8 cellular contexts compared by ENCODE assay signal in the genomic region with DNA sequence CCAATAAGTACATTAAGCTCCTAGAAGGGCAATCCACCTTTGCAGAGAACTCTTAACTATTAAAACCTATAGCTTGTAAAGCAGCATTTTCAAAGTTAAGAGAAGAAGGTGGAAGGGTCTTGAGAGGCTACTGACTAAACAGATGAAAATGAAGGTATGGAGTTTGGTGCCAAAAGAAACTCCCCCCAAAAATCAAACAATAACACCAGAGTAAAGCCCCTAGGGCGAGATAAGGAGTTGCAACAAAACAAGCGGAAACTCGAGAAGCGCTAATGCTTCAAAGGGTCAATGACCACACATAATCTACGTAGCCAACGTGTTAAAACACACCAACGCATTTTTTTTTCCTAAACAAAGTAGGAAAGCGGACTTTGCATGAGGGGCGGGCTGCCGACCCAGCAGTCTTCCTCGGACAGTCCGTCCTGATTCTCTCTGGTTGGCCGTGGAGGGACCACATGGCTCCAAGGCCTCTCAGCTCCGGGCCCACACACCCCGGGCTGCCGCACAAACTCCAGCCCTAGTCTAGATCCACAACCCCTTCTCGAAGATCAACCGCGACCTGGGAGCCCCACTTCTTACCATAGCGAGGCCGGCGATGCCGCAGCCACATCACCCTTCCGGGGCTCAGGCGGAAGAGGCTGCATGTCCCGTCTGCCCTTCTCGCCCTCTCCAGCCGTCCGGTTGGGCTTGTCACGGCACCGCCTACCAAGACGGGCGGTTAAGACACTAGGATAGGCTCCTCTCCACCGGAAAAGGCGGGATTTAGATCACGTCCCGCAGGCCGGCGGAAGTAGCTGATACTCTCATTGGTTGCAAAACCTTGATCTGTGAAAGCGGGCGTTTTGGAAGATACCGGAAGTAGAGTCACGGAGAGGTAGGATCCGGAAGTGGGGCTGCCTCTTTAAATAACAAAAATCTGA. TPM values are rescaled to one million over a fixed set of nuclear protein-coding genes. Genes with fewer than 3 reads are reported as not detected.
DNase-seq lines count a peak whose midpoint lies in the region; ATAC-seq and TF ChIP-seq lines count a peak whose summit lies in the region.

TSS of gene TMEM167A (minus strand) at position 653 of the 920 bp plus-strand sequence. CDS start at position 582, 71 bp downstream.
TSS of gene XRCC4 (plus strand) at position 806 of the 920 bp plus-strand sequence. CDS start 27,373 bp downstream, outside the sequence.

- peaks cover 31% of the 10 kb centered on the region for H4K20me1 ChIP-seq in smooth muscle cell (ENCODE audit: low read depth)

- H3K9me3 ChIP-seq in AG04450 (ENCODE audit: control insufficient read depth, insufficient read depth, low read length) (no peaks in the 10 kb centered on the region), smooth muscle cell (replicated peaks; ENCODE audit: low read depth) (no peaks in the 10 kb centered on the region)

- peaks cover 15% of the 10 kb centered on the region for H3K36me3 Mint-ChIP-seq in WTC11

- H3K4me3 Mint-ChIP-seq in WTC11 = peak within 1 kb of the TSS; percentile 99

- CTCF ChIA-PET in AG04450 (lab: Charles Lee) (interaction anchor here (0.6 to 0.8 kb wide), 2 partner anchors 353 to 396 kb away, joined by 3 to 4 read pairs; no protein-coding TSS in a partner anchor), WTC11 (lab: Charles Lee) (interaction anchor here (1.3 kb wide), 1 partner anchor 396 kb away, joined by 5 read pairs; no protein-coding TSS in a partner anchor)

- peak within 1 kb of the TSS; percentile 90 for H3K4me2 ChIP-seq in smooth muscle cell

- H3K27ac ChIP-seq in AG04450 (ENCODE audit: low read depth, low read length) = peak within 1 kb of the TSS; percentile 92
- peak within 1 kb of the TSS; percentile 90 for H3K27ac ChIP-seq in smooth muscle cell (ENCODE audit: low read depth)

- H3K36me3 ChIP-seq in smooth muscle cell (ENCODE audit: low read depth) = no peaks in the 10 kb centered on the region

- peak within 1 kb of the TSS; percentile 87 for H3K4me3 ChIP-seq in AG04450 (ENCODE audit: low read depth, low read length)
- peak within 1 kb of the TSS; percentile 81 to 82 for H3K4me3 ChIP-seq in cardiac fibroblast (replicated peaks in 1 of 2; ENCODE audit: low read depth in 2 of 2, low read length in 2 of 2)
- peak within 1 kb of the TSS; percentile 87 for H3K4me3 ChIP-seq in smooth muscle cell

- H3K4me1 Mint-ChIP-seq in WTC11 = peaks cover 53% of the 10 kb centered on the region

- no peaks in the 10 kb centered on the region for H3F3A ChIP-seq in smooth muscle cell (ENCODE audit: low read depth)

- H3K27ac Mint-ChIP-seq in WTC11 = peak within 1 kb of the TSS; percentile 99

- DNase-seq in AG04450 (ENCODE audit: low read depth, low spot score) (peak; percentile 97), NCI-H226 (peak; percentile 99), WTC11 (ENCODE audit: low spot score) (peak; percentile 96), cardiac fibroblast (ENCODE audit: low read depth in 2 of 2) (peak; percentile 99), iPS-NIHi7 (ENCODE audit: extremely low spot score) (peak; percentile 98), smooth muscle cell (lab: John Stamatoyannopoulos, UW; ENCODE audit: unreplicated experiment) (peak; percentile 68)

- ATAC-seq in GM18909 (IDR thresholded peaks at IDR 0.05; ENCODE audit: poor library complexity, unreplicated experiment) = peak; percentile 99
- ATAC-seq in HG03175 (IDR thresholded peaks at IDR 0.05; ENCODE audit: unreplicated experiment) = peak; percentile 98
- ATAC-seq in WTC11 = peak; percentile 99

- TF ChIP-seq CTCF in AG04450 (IDR thresholded peaks at IDR 0.05; ENCODE audit: low read depth, low read length) (no peak), WTC11 (IDR thresholded peaks at IDR 0.05) (no peak), cardiac fibroblast (IDR thresholded peaks at IDR 0.05; ENCODE audit: low read depth, low read length) (no peak), smooth muscle cell (IDR thresholded peaks at IDR 0.05; ENCODE audit: borderline replicate concordance, insufficient read depth, poor library complexity, severe bottlenecking) (no peak)

- H2AFZ ChIP-seq in smooth muscle cell (ENCODE audit: low read depth) = peak within 1 kb of the TSS; percentile 97

- under 1% methylated on average over 44 of the region's 44 CpGs for WGBS in smooth muscle cell (ENCODE audit: low lambda C conversion rate)

- H3K27me3 ChIP-seq in AG04450 (ENCODE audit: control insufficient read depth, insufficient read depth, low read length) (no peaks in the 10 kb centered on the region), smooth muscle cell (ENCODE audit: low read depth) (no peaks in the 10 kb centered on the region)

- peaks cover 20% of the 10 kb centered on the region for H3K4me1 ChIP-seq in smooth muscle cell (ENCODE audit: low read depth)

- no peaks in the 10 kb centered on the region for H3K27me3 Mint-ChIP-seq in WTC11 (ENCODE audit: low read depth)

- POLR2A ChIA-PET in AG04450 (lab: Yijun Ruan, JAX) = interaction anchor here (0.6 to 1.4 kb wide), 6 partner anchors 17 to 396 kb away, joined by 3 to 6 read pairs (median 4); no protein-coding TSS in a partner anchor
- POLR2A ChIA-PET in WTC11 (lab: Charles Lee) = interaction anchor here (0.6 to 1.0 kb wide), 7 partner anchors 8 to 398 kb away, joined by 3 to 5 read pairs (median 5); partner anchors contain the start of gene VCAN

- peaks cover 77% of the 10 kb centered on the region for H3K79me2 ChIP-seq in smooth muscle cell (ENCODE audit: low read depth)

- peak within 1 kb of the TSS; percentile 87 for H3K9ac ChIP-seq in smooth muscle cell (ENCODE audit: low read depth)

- H3K9me3 Mint-ChIP-seq in WTC11 = no peaks in the 10 kb centered on the region

TF ChIP-seq in WTC11, 78 proteins besides CTCF, POLR2A, EP300 and RAD21:
- TF ChIP-seq NFYB (CRISPR knock-in tag; conservative IDR thresholded peaks at IDR 0.05; ENCODE audit: low read depth) (peak; percentile 76), ETV6 (CRISPR knock-in tag; IDR thresholded peaks at IDR 0.05) (0 out of 2 replicates have a peak, but pooled peaks have one; percentile 19), NFE2L1 (CRISPR knock-in tag; IDR thresholded peaks at IDR 0.05) (0 out of 2 replicates have a peak, but pooled peaks have one; percentile 16), TCF7 (CRISPR knock-in tag; IDR thresholded peaks at IDR 0.05; ENCODE audit: low read depth) (no peak), GABPB1 (CRISPR knock-in tag; IDR thresholded peaks at IDR 0.05) (peak; percentile 59; the same call in 1 of the 2 replicates), GRHL2 (CRISPR knock-in tag; IDR thresholded peaks at IDR 0.05; ENCODE audit: insufficient replicate concordance, severe bottlenecking) (no peak), SP1 (CRISPR knock-in tag; conservative IDR thresholded peaks at IDR 0.05) (peak; percentile 72), FOXK1 (CRISPR knock-in tag; IDR thresholded peaks at IDR 0.05) (peak; percentile 61)
- TF ChIP-seq, protein P1, sequence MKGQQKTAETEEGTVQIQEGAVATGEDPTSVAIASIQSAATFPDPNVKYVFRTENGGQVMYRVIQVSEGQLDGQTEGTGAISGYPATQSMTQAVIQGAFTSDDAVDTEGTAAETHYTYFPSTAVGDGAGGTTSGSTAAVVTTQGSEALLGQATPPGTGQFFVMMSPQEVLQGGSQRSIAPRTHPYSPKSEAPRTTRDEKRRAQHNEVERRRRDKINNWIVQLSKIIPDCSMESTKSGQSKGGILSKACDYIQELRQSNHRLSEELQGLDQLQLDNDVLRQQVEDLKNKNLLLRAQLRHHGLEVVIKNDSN (CRISPR knock-in tag; IDR thresholded peaks at IDR 0.05) = no peak
- TF ChIP-seq, protein P2, sequence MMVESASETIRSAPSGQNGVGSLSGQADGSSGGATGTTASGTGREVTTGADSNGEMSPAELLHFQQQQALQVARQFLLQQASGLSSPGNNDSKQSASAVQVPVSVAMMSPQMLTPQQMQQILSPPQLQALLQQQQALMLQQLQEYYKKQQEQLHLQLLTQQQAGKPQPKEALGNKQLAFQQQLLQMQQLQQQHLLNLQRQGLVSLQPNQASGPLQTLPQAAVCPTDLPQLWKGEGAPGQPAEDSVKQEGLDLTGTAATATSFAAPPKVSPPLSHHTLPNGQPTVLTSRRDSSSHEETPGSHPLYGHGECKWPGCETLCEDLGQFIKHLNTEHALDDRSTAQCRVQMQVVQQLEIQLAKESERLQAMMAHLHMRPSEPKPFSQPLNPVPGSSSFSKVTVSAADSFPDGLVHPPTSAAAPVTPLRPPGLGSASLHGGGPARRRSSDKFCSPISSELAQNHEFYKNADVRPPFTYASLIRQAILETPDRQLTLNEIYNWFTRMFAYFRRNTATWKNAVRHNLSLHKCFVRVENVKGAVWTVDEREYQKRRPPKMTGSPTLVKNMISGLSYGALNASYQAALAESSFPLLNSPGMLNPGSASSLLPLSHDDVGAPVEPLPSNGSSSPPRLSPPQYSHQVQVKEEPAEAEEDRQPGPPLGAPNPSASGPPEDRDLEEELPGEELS (CRISPR knock-in tag; IDR thresholded peaks at IDR 0.05) = peak; percentile 73; the same call in 1 of the 2 replicates
- TF ChIP-seq, protein P3, sequence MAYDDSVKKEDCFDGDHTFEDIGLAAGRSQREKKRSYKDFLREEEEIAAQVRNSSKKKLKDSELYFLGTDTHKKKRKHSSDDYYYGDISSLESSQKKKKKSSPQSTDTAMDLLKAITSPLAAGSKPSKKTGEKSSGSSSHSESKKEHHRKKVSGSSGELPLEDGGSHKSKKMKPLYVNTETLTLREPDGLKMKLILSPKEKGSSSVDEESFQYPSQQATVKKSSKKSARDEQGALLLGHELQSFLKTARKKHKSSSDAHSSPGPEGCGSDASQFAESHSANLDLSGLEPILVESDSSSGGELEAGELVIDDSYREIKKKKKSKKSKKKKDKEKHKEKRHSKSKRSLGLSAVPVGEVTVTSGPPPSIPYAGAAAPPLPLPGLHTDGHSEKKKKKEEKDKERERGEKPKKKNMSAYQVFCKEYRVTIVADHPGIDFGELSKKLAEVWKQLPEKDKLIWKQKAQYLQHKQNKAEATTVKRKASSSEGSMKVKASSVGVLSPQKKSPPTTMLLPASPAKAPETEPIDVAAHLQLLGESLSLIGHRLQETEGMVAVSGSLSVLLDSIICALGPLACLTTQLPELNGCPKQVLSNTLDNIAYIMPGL (CRISPR knock-in tag; IDR thresholded peaks at IDR 0.05) = peak; percentile 25; the same call in 1 of the 2 replicates

RNA-seq across cellular contexts. Expression of gene TMEM167A, which starts in this region (rescaled TPM):
- polyA plus RNA-seq in AG04450 (2011; rRNA removed) (88.3 and 149 TPM in 2 replicates), smooth muscle cell (195 and 248 TPM in 2 replicates)
- 25.8 and 50.7 TPM in 2 replicates for polyA minus RNA-seq in AG04450 (2011; rRNA and poly(A)+ RNA removed)
- total RNA-seq in WTC11 (2021) (143 to 165 TPM (median 146 TPM) in 3 replicates), smooth muscle cell (236 and 262 TPM in 2 replicates)

RNA-seq across cellular contexts. Expression of gene XRCC4, which starts in this region (rescaled TPM):
- polyA plus RNA-seq in AG04450 (2011; rRNA removed) (2.8 and 4.2 TPM in 2 replicates), smooth muscle cell (55.7 and 98.1 TPM in 2 replicates)
- 0.60 and 2.6 TPM in 2 replicates for polyA minus RNA-seq in AG04450 (2011; rRNA and poly(A)+ RNA removed)
- total RNA-seq in WTC11 (2021) (12.0 to 13.5 TPM (median 12.8 TPM) in 3 replicates), smooth muscle cell (110 and 145 TPM in 2 replicates)

Comparison
In these comparisons a context has a peak if more than half of its experiments do, and no peak if none do; other contexts are left out.
1. Peak in every context shown above with its lines: DNase-seq, ATAC-seq, H3K4me3 ChIP-seq and H3K27ac ChIP-seq.
2. RNA of gene XRCC4 (polyA plus RNA-seq): 55.7 to 98.1 TPM in smooth muscle cell; 2.8 to 4.2 TPM in AG04450; every median in the first group is over 10 times any median in the second.